27 cellular contexts compared by ENCODE assay signal in genomic region chr17:59141860-59142259, GRCh38.
"Had no signal": no experiment of that assay in that cellular context is flagged by ENCODE, and none has a peak within 500 bp of the region (broad histone marks: within the 10 kb centered on the region; RNA-seq: fewer than 3 reads in every experiment).

No MANE protein-coding gene starts in this region.

- FAIRE-seq: endothelial cell of umbilical vein, kidney, urothelium cell line had no signal

- H3K36me3 ChIP-seq: gastrocnemius medialis, ovary, tibial artery, upper lobe of left lung had no signal

- H3K4me1 ChIP-seq: gastrocnemius medialis, psoas muscle, spleen, testis, tibial artery, upper lobe of left lung had no signal

- DNase-seq: dermis blood vessel endothelial cell; effector memory CD4-positive, alpha-beta T cell; gastrocnemius medialis; head of caudate nucleus; kidney; mesenchymal stem cell; midbrain; naive thymus-derived CD4-positive, alpha-beta T cell; occipital lobe; ovary; posterior cingulate gyrus; psoas muscle; right cardiac atrium; spleen; stimulated activated CD4-positive, alpha-beta T cell treated with anti-CD3 and anti-CD28 coated beads, Interleukin-4, amount 100 ng/mL, for 4 hours; stimulated activated naive CD8-positive, alpha-beta T cell treated with anti-CD3 and anti-CD28 coated beads, Interleukin-15, Interleukin-2, amounts not matched to agents 100 U/mL and 50 U/mL, for 24 hours; substantia nigra; testis; tibial artery; upper lobe of left lung had no signal

- H3K27me3 ChIP-seq: gastrocnemius medialis, ovary, spleen, testis, tibial artery, upper lobe of left lung had no signal

- H3K4me3 ChIP-seq: coronary artery, gastrocnemius medialis, lung, ovary, psoas muscle, skin epidermis, spleen, testis, tibial artery, upper lobe of left lung had no signal

- H3K9me3 ChIP-seq: gastrocnemius medialis, ovary, psoas muscle, spleen, testis, tibial artery, upper lobe of left lung had no signal

- H3K27ac ChIP-seq: coronary artery, gastrocnemius medialis, ovary, psoas muscle, skin epidermis, spleen, testis, tibial artery, upper lobe of left lung had no signal

- ATAC-seq: gastrocnemius medialis; left lobe of liver; naive thymus-derived CD4-positive, alpha-beta T cell; psoas muscle; right cardiac atrium; stimulated activated memory B cell treated with anti-CD40 and anti-IgM and Interleukin-4, amounts not matched to agents 10 μg/mL and 1 μg/mL and 100 μg/mL, for 72 hours; stimulated activated naive CD8-positive, alpha-beta T cell treated with anti-CD3 and anti-CD28 coated beads, Interleukin-15, Interleukin-2, amounts not matched to agents 100 U/mL and 50 U/mL, for 24 hours had no signal
